ENCODE assay signal across 1 cellular context in genomic region chr1:161314201-161314981, GRCh38.
TF ChIP-seq lines count a peak whose summit lies in the region.

TSS of gene SDHC (plus strand) at chr1:161314381. CDS start at chr1:161314406, 25 bp downstream.

TF ChIP-seq in HEK293, 187 proteins besides CTCF, POLR2A, EP300 and RAD21 (continued from another document):
- TF ChIP-seq, protein P1, sequence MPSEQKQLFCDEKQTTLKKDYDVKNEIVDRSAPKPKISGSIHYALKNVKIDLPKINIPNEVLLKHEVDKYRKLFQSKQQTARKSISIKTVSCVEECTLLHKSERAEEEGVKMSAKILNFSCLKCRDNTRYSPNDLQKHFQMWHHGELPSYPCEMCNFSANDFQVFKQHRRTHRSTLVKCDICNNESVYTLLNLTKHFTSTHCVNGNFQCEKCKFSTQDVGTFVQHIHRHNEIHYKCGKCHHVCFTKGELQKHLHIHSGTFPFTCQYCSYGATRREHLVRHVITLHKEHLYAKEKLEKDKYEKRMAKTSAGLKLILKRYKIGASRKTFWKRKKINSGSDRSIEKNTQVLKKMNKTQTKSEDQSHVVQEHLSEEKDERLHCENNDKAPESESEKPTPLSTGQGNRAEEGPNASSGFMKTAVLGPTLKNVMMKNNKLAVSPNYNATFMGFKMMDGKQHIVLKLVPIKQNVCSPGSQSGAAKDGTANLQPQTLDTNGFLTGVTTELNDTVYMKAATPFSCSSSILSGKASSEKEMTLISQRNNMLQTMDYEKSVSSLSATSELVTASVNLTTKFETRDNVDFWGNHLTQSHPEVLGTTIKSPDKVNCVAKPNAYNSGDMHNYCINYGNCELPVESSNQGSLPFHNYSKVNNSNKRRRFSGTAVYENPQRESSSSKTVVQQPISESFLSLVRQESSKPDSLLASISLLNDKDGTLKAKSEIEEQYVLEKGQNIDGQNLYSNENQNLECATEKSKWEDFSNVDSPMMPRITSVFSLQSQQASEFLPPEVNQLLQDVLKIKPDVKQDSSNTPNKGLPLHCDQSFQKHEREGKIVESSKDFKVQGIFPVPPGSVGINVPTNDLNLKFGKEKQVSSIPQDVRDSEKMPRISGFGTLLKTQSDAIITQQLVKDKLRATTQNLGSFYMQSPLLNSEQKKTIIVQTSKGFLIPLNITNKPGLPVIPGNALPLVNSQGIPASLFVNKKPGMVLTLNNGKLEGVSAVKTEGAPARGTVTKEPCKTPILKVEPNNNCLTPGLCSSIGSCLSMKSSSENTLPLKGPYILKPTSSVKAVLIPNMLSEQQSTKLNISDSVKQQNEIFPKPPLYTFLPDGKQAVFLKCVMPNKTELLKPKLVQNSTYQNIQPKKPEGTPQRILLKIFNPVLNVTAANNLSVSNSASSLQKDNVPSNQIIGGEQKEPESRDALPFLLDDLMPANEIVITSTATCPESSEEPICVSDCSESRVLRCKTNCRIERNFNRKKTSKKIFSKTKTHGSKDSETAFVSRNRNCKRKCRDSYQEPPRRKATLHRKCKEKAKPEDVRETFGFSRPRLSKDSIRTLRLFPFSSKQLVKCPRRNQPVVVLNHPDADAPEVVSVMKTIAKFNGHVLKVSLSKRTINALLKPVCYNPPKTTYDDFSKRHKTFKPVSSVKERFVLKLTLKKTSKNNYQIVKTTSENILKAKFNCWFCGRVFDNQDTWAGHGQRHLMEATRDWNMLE (tag by site-specific recombination; conservative IDR thresholded peaks at IDR 0.05; ENCODE audit: low read depth) = peak; percentile 67
- TF ChIP-seq TRIM28 (IDR thresholded peaks at IDR 0.05; ENCODE audit: borderline replicate concordance, low read length) = peak; percentile 31; the same call in 1 of the 2 replicates
- peak; percentile 74; the same call in 1 of the 2 replicates for TF ChIP-seq KLF17 (tag by site-specific recombination; IDR thresholded peaks at IDR 0.05)
- no peak for TF ChIP-seq ZNF138 (tag by site-specific recombination; IDR thresholded peaks at IDR 0.05; ENCODE audit: borderline replicate concordance)
- TF ChIP-seq ZIC2 (tag by site-specific recombination; IDR thresholded peaks at IDR 0.05) = peak; percentile 53
- TF ChIP-seq, protein P2, sequence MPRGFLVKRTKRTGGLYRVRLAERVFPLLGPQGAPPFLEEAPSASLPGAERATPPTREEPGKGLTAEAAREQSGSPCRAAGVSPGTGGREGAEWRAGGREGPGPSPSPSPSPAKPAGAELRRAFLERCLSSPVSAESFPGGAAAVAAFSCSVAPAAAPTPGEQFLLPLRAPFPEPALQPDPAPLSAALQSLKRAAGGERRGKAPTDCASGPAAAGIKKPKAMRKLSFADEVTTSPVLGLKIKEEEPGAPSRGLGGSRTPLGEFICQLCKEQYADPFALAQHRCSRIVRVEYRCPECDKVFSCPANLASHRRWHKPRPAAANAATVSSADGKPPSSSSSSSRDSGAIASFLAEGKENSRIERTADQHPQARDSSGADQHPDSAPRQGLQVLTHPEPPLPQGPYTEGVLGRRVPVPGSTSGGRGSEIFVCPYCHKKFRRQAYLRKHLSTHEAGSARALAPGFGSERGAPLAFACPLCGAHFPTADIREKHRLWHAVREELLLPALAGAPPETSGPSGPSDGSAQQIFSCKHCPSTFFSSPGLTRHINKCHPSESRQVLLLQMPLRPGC (tag by site-specific recombination; IDR thresholded peaks at IDR 0.05) = peak; percentile 13; the same call in 1 of the 2 replicates
- peak; percentile 69 for TF ChIP-seq KLF8 (tag by site-specific recombination; IDR thresholded peaks at IDR 0.05)
- peak; percentile 81 for TF ChIP-seq ZNF629 (tag by site-specific recombination; IDR thresholded peaks at IDR 0.05)
- peak; percentile 14; the same call in 1 of the 2 replicates for TF ChIP-seq ZBTB48 (tag by site-specific recombination; IDR thresholded peaks at IDR 0.05)
- TF ChIP-seq, protein P3, sequence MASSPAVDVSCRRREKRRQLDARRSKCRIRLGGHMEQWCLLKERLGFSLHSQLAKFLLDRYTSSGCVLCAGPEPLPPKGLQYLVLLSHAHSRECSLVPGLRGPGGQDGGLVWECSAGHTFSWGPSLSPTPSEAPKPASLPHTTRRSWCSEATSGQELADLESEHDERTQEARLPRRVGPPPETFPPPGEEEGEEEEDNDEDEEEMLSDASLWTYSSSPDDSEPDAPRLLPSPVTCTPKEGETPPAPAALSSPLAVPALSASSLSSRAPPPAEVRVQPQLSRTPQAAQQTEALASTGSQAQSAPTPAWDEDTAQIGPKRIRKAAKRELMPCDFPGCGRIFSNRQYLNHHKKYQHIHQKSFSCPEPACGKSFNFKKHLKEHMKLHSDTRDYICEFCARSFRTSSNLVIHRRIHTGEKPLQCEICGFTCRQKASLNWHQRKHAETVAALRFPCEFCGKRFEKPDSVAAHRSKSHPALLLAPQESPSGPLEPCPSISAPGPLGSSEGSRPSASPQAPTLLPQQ (tag by site-specific recombination; IDR thresholded peaks at IDR 0.05) = 0 out of 2 replicates have a peak, but pooled peaks have one; percentile 52
- TF ChIP-seq KLF9 (tag by site-specific recombination; IDR thresholded peaks at IDR 0.05; ENCODE audit: low read depth) = peak; percentile 65
- TF ChIP-seq, protein P4, sequence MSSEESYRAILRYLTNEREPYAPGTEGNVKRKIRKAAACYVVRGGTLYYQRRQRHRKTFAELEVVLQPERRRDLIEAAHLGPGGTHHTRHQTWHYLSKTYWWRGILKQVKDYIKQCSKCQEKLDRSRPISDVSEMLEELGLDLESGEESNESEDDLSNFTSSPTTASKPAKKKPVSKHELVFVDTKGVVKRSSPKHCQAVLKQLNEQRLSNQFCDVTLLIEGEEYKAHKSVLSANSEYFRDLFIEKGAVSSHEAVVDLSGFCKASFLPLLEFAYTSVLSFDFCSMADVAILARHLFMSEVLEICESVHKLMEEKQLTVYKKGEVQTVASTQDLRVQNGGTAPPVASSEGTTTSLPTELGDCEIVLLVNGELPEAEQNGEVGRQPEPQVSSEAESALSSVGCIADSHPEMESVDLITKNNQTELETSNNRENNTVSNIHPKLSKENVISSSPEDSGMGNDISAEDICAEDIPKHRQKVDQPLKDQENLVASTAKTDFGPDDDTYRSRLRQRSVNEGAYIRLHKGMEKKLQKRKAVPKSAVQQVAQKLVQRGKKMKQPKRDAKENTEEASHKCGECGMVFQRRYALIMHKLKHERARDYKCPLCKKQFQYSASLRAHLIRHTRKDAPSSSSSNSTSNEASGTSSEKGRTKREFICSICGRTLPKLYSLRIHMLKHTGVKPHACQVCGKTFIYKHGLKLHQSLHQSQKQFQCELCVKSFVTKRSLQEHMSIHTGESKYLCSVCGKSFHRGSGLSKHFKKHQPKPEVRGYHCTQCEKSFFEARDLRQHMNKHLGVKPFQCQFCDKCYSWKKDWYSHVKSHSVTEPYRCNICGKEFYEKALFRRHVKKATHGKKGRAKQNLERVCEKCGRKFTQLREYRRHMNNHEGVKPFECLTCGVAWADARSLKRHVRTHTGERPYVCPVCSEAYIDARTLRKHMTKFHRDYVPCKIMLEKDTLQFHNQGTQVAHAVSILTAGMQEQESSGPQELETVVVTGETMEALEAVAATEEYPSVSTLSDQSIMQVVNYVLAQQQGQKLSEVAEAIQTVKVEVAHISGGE (tag by site-specific recombination; conservative IDR thresholded peaks at IDR 0.05; ENCODE audit: low read depth) = peak; percentile 81
